ENCODE assay signal across 12 cellular contexts in genomic region chr2:55111230-55111569, GRCh38.
A peak's percentile ranks its signal among the peaks of the same experiment; 100 is the strongest.
DNase-seq lines count a peak whose midpoint lies in the region; ATAC-seq and TF ChIP-seq lines count a peak whose summit lies in the region.
"Had no signal": no experiment of that assay in that cellular context is flagged by ENCODE, and none has a peak within 500 bp of the region (broad histone marks: within the 10 kb centered on the region; RNA-seq: fewer than 3 reads in every experiment).

No MANE protein-coding gene starts in this region.

- DNase-seq in CD14-positive monocyte (ENCODE audit: low spot score) (no peak), RWPE1 (ENCODE audit: low spot score) (no peak), fibroblast of lung (ENCODE audit: low read depth in 2 of 2) (no peak), gastrocnemius medialis (no peak), NCI-H2029 (lab: John Stamatoyannopoulos, UW) (no peak), SHP77 (lab: John Stamatoyannopoulos, UW) (no peak), HT-29 (ENCODE audit: low spot score) (no peak)
- DNase-seq in stimulated activated CD4-positive, alpha-beta T cell treated with anti-CD3 and anti-CD28 coated beads, Interleukin-4, amount 100 ng/mL, for 1 hour, result no peak
- DNase-seq: activated naive CD4-positive, alpha-beta T cell treated with Interleukin-2 at 50 U/mL for 16 hours; COR-L47; effector memory CD4-positive, alpha-beta T cell had no signal

- no peak for TF ChIP-seq POLR2A in gastrocnemius medialis (IDR thresholded peaks at IDR 0.05)

- peak overlapping the region; percentile 51 for H3K4me2 ChIP-seq in fibroblast of lung (ENCODE audit: extremely low read depth, insufficient read depth, low read length)

- peaks cover 49% of the 10 kb centered on the region for H3K4me1 Mint-ChIP-seq in CD14-positive monocyte

- H3K9me3 ChIP-seq in fibroblast of lung (ENCODE audit: control insufficient read depth, insufficient read depth, low read depth, low read length) (no peaks in the 10 kb centered on the region), gastrocnemius medialis (no peaks in the 10 kb centered on the region)

- peak overlapping the region in 1 of 4 experiments; percentile 11 for H3K4me3 ChIP-seq in fibroblast of lung (replicated peaks in 1 of 4; ENCODE audit: control extremely low read depth in 1 of 4, insufficient read depth in 1 of 4, low read depth in 3 of 4, low read length in 4 of 4)
- no peak overlapping the region for H3K4me3 ChIP-seq in gastrocnemius medialis

- H3K36me3 Mint-ChIP-seq in CD14-positive monocyte, result no peaks in the 10 kb centered on the region

- in situ Hi-C loops in gastrocnemius medialis (cut with MboI; ENCODE audit: low sequenced_read_pairs in 4 of 4), result no loop called here

- H3K4me1 ChIP-seq in fibroblast of lung (ENCODE audit: control insufficient read depth, extremely low read depth, insufficient read depth, low read length) (peaks cover 45% of the 10 kb centered on the region), gastrocnemius medialis (peaks cover 20 to 24% of the 10 kb centered on the region in 2 donors)

- POLR2A ChIA-PET in RWPE1 (lab: Yijun Ruan, JAX; ENCODE audit: low non-redundant PET), result no interaction called here

- no peaks in the 10 kb centered on the region for H3K27me3 ChIP-seq in fibroblast of lung (ENCODE audit: control insufficient read depth, insufficient read depth, low read length)
- no peaks in the 10 kb centered on the region for H3K27me3 ChIP-seq in gastrocnemius medialis

- TF ChIP-seq CTCF in CD14-positive monocyte (IDR thresholded peaks at IDR 0.05), result no peak
- TF ChIP-seq CTCF in RWPE1 (conservative IDR thresholded peaks at IDR 0.05; ENCODE audit: low read depth), result no peak
- no peak for TF ChIP-seq CTCF in fibroblast of lung (conservative IDR thresholded peaks at IDR 0.05 in 1 of 2, IDR thresholded peaks at IDR 0.05 in 1 of 2; ENCODE audit: low read depth in 1 of 2, low read length in 2 of 2)
- no peak for TF ChIP-seq CTCF in gastrocnemius medialis (IDR thresholded peaks at IDR 0.05 in 4 of 5, conservative IDR thresholded peaks at IDR 0.05 in 1 of 5)

- intact Hi-C loops in CD14-positive monocyte (cut with micrococcal nuclease) (loop anchor here (5.0 to 10.0 kb wide), 3 partner anchors 41 to 56 kb away; partner anchors contain the start of gene RTN4 (in 1 of the 2)), gastrocnemius medialis (cut with DNase I; ENCODE audit: low total_unique reads) (loop anchor here (5.0 kb wide), 1 partner anchor 46 kb away; no protein-coding TSS in a partner anchor)

- H4K20me1 ChIP-seq in fibroblast of lung (ENCODE audit: control insufficient read depth, extremely low read depth, insufficient read depth, low read length), result no peaks in the 10 kb centered on the region

- no peak for ATAC-seq in gastrocnemius medialis

- H3K9me3 Mint-ChIP-seq in CD14-positive monocyte, result no peaks in the 10 kb centered on the region
- H3K9me3 Mint-ChIP-seq: IgD-negative memory B cell had no signal

- H3K27ac Mint-ChIP-seq in CD14-positive monocyte, result peak overlapping the region; percentile 88 to 98 (median 94)

- CTCF ChIA-PET in RWPE1 (lab: Yijun Ruan, JAX), result no interaction called here

- no peaks in the 10 kb centered on the region for H3K36me3 ChIP-seq in fibroblast of lung (ENCODE audit: control insufficient read depth, insufficient read depth, low read length)
- H3K36me3 ChIP-seq in gastrocnemius medialis, result no peaks in the 10 kb centered on the region

- no peak overlapping the region for H3K4me3 Mint-ChIP-seq in CD14-positive monocyte
- H3K4me3 Mint-ChIP-seq: IgD-negative memory B cell had no signal

- peaks cover 2% of the 10 kb centered on the region for H3K79me2 ChIP-seq in fibroblast of lung (ENCODE audit: control insufficient read depth, insufficient read depth, low read length)

- H3K27ac ChIP-seq in RWPE1 (peak overlapping the region; percentile 24), fibroblast of lung (ENCODE audit: insufficient read depth, low read length) (peak overlapping the region; percentile 95), gastrocnemius medialis (peak overlapping the region; percentile 64 to 75 (median 68))

- no peaks in the 10 kb centered on the region for H3K27me3 Mint-ChIP-seq in CD14-positive monocyte (ENCODE audit: low read depth in 3 of 3)
- H3K27me3 Mint-ChIP-seq: IgD-negative memory B cell had no signal

- H3K9ac ChIP-seq in fibroblast of lung (ENCODE audit: insufficient read depth, low read length), result peak overlapping the region; percentile 41

- H2AFZ ChIP-seq in fibroblast of lung (ENCODE audit: low read length), result no peak overlapping the region

Comparison
In these comparisons a context has a peak if more than half of its experiments do, and no peak if none do; other contexts are left out.
1. H3K27ac ChIP-seq: peak in every context shown above with its lines; median percentile 95 in fibroblast of lung; 68 in gastrocnemius medialis; 24 in RWPE1.